ENCODE assay signal across 9 cellular contexts in genomic region chr6:120826253-120826652, GRCh38.
DNase-seq lines count a peak whose midpoint lies in the region; ATAC-seq, FAIRE-seq and TF ChIP-seq lines count a peak whose summit lies in the region.
"Had no signal": no experiment of that assay in that cellular context is flagged by ENCODE, and none has a peak within 500 bp of the region (broad histone marks: within the 10 kb centered on the region; RNA-seq: fewer than 3 reads in every experiment).

No MANE protein-coding gene starts in this region.

- peak; percentile 54 for TF ChIP-seq CTCF in MM.1S (IDR thresholded peaks at IDR 0.05; ENCODE audit: low read length)
- TF ChIP-seq CTCF in GM12878 (IDR thresholded peaks at IDR 0.05 in 2 of 3, conservative IDR thresholded peaks at IDR 0.05 in 1 of 3; ENCODE audit: control insufficient read depth in 2 of 3, extremely low read depth in 1 of 3, insufficient read depth in 1 of 3, low read depth in 3 of 3, low read length in 3 of 3) = peak; percentile 35 to 55 (median 46); a peak in 4 of 6 replicates
- peak; percentile 51 to 70 (median 60) for TF ChIP-seq CTCF in nephron (IDR thresholded peaks at IDR 0.05; ENCODE audit: unreplicated experiment in 3 of 3)

- H2AFZ ChIP-seq in MM.1S (ENCODE audit: low read length) = no peak overlapping the region
- no peak overlapping the region for H2AFZ ChIP-seq in GM12878 (ENCODE audit: control insufficient read depth, low read depth, low read length)

- H4K20me1 ChIP-seq in MM.1S (ENCODE audit: insufficient read depth, low read length) (no peaks in the 10 kb centered on the region), GM12878 (ENCODE audit: control insufficient read depth, insufficient read depth) (no peaks in the 10 kb centered on the region)

- FAIRE-seq in GM12878 (lab: Jason Lieb, UNC) = no peak

- no peak for TF ChIP-seq POLR2A in GM12878 (IDR thresholded peaks at IDR 0.05; ENCODE audit: low read depth, low read length)

- TF ChIP-seq EP300 in GM12878 (IDR thresholded peaks at IDR 0.05; ENCODE audit: borderline replicate concordance in 1 of 2, control insufficient read depth in 1 of 2, low read depth in 2 of 2, low read length in 2 of 2) = no peak

- POLR2A ChIA-PET in activated CD4-positive, alpha-beta T cell treated with anti-CD3 and anti-CD28 coated beads for 36 hours (lab: Charles Lee) = no interaction called here
- POLR2A ChIA-PET in GM12878 (lab: Charles Lee) = interaction anchor here (0.7 kb wide), 2 partner anchors 133 to 487 kb away, joined by 3 read pairs; no protein-coding TSS in a partner anchor

- no peak overlapping the region for H3K27ac Mint-ChIP-seq in activated CD4-positive, alpha-beta T cell treated with anti-CD3 and anti-CD28 coated beads for 36 hours
- peak overlapping the region in 1 of 3 experiments; percentile 43 for H3K27ac Mint-ChIP-seq in nephron

- H3K4me3 ChIP-seq in MM.1S (ENCODE audit: low read length) = no peak overlapping the region
- H3K4me3 ChIP-seq in GM12878 = no peak overlapping the region

- H3K9me3 Mint-ChIP-seq in activated CD4-positive, alpha-beta T cell treated with anti-CD3 and anti-CD28 coated beads for 36 hours (ENCODE audit: low read depth) = no peaks in the 10 kb centered on the region
- peaks cover 3% of the 10 kb centered on the region for H3K9me3 Mint-ChIP-seq in nephron

- peak; percentile 43 for TF ChIP-seq RAD21 in GM12878 (IDR thresholded peaks at IDR 0.05; ENCODE audit: insufficient read depth, low read depth, low read length)

- H3K9me3 ChIP-seq in MM.1S (replicated peaks; ENCODE audit: insufficient read depth, low read length) (no peaks in the 10 kb centered on the region), GM12878 (replicated peaks; ENCODE audit: control insufficient read depth, insufficient read depth, low read length) (no peaks in the 10 kb centered on the region)
- H3K9me3 ChIP-seq: neutrophil had no signal

- DNase-seq in activated CD4-positive, alpha-beta T cell treated with anti-CD3 and anti-CD28 coated beads for 36 hours = peak; percentile 36
- no peak for DNase-seq in activated CD4-positive, alpha-beta T cell treated with anti-CD3 and anti-CD28 coated beads, Interleukin-2, amount 50 U/mL, for 4 hours
- peak; percentile 12 for DNase-seq in MM.1S
- DNase-seq in GM12878 (ENCODE audit: low read depth, low spot score) = no peak
- no peak for DNase-seq in SKM-1 (lab: John Stamatoyannopoulos, UW; ENCODE audit: unreplicated experiment)
- DNase-seq in OCI-M2 (lab: John Stamatoyannopoulos, UW; ENCODE audit: unreplicated experiment) = no peak

- BruUV-seq in GM12878 (replicated peaks; lab: Mats Ljungman, UMichigan) = no TSS peak

- RAD21 ChIA-PET in GM12878 (lab: Charles Lee; ENCODE audit: unreplicated experiment) = no interaction called here

- H3K79me2 ChIP-seq in MM.1S (ENCODE audit: low read length) (no peaks in the 10 kb centered on the region), GM12878 (ENCODE audit: control insufficient read depth, insufficient read depth, low read length) (no peaks in the 10 kb centered on the region)

- SMC1A ChIA-PET in GM12878 (lab: Charles Lee; ENCODE audit: uncharacterized antibody, unreplicated experiment) = no interaction called here

- H3K4me2 ChIP-seq in MM.1S (ENCODE audit: low read depth, low read length) (no peak overlapping the region), GM12878 (ENCODE audit: control insufficient read depth, insufficient read depth) (no peak overlapping the region)

- H3K27me3 ChIP-seq in MM.1S (replicated peaks; ENCODE audit: insufficient read depth, low read length) (no peaks in the 10 kb centered on the region), GM12878 (replicated peaks in 1 of 2; ENCODE audit: control insufficient read depth in 2 of 2, insufficient read depth in 2 of 2, low read length in 1 of 2) (no peaks in the 10 kb centered on the region)
- H3K27me3 ChIP-seq: neutrophil had no signal

- no peaks in the 10 kb centered on the region for H3K36me3 ChIP-seq in MM.1S (replicated peaks; ENCODE audit: insufficient read depth, low read length)
- H3K36me3 ChIP-seq in GM12878 (ENCODE audit: control insufficient read depth in 2 of 2, insufficient read depth in 2 of 2, low read length in 1 of 2) = no peaks in the 10 kb centered on the region
- H3K36me3 ChIP-seq: neutrophil had no signal

- H3K4me1 ChIP-seq in MM.1S (ENCODE audit: low read length) (no peaks in the 10 kb centered on the region), GM12878 (ENCODE audit: control insufficient read depth, insufficient read depth, low read length) (no peaks in the 10 kb centered on the region)

- CTCF ChIA-PET in activated CD4-positive, alpha-beta T cell treated with anti-CD3 and anti-CD28 coated beads for 36 hours (lab: Charles Lee) = no interaction called here
- CTCF ChIA-PET in GM12878 (lab: Yijun Ruan, JAX) = interaction anchor here (0.6 kb wide), 2 partner anchors 847 to 1678 kb away, joined by 3 to 5 read pairs; no protein-coding TSS in a partner anchor

- intact Hi-C loops in activated CD4-positive, alpha-beta T cell treated with anti-CD3 and anti-CD28 coated beads for 36 hours (cut with DNase I, micrococcal nuclease) = loop anchor here in 1 of 2 experiments (2.0 kb wide), 1 partner anchor 1083 kb away; no protein-coding TSS in a partner anchor
- intact Hi-C loops in GM12878 (cut with micrococcal nuclease; ENCODE audit: unreplicated experiment) = no loop called here

- H3K27ac ChIP-seq in MM.1S (ENCODE audit: low read length) (no peak overlapping the region), GM12878 (ENCODE audit: control insufficient read depth, insufficient read depth) (no peak overlapping the region)
- H3K27ac ChIP-seq: neutrophil had no signal

- no peaks in the 10 kb centered on the region for H3F3A ChIP-seq in MM.1S (ENCODE audit: insufficient read depth, low read length)

- no peaks in the 10 kb centered on the region for H3K27me3 Mint-ChIP-seq in activated CD4-positive, alpha-beta T cell treated with anti-CD3 and anti-CD28 coated beads for 36 hours
- no peaks in the 10 kb centered on the region for H3K27me3 Mint-ChIP-seq in nephron (ENCODE audit: low read depth)

- no peaks in the 10 kb centered on the region for H3K9me2 ChIP-seq in MM.1S (replicated peaks; ENCODE audit: insufficient read depth, low read length)

- ATAC-seq in activated CD4-positive, alpha-beta T cell treated with anti-CD3 and anti-CD28 coated beads for 36 hours = no peak
- ATAC-seq in GM12878 (peak; percentile 34; the same call in 1 of the 3 replicates), HG03460 (IDR thresholded peaks at IDR 0.05; ENCODE audit: unreplicated experiment) (no peak)

- in situ Hi-C loops in GM12878 (cut with MboI) = no loop called here

- 8% methylated on average over 2 of the region's 2 CpGs for WGBS in GM12878 (ENCODE audit: insufficient coverage, insufficient replicate concordance, low lambda C conversion rate, missing lambda C conversion rate)

- H3K9ac ChIP-seq in MM.1S (ENCODE audit: low read length) (no peak overlapping the region), GM12878 (ENCODE audit: control insufficient read depth, insufficient read depth, low read length) (no peak overlapping the region)

- no peaks in the 10 kb centered on the region for H3K36me3 Mint-ChIP-seq in activated CD4-positive, alpha-beta T cell treated with anti-CD3 and anti-CD28 coated beads for 36 hours (ENCODE audit: low read depth)
- H3K36me3 Mint-ChIP-seq in nephron (ENCODE audit: low read depth) = no peaks in the 10 kb centered on the region

- H3K4me3 Mint-ChIP-seq in activated CD4-positive, alpha-beta T cell treated with anti-CD3 and anti-CD28 coated beads for 36 hours = no peak overlapping the region
- H3K4me3 Mint-ChIP-seq in nephron = no peak overlapping the region

- no peaks in the 10 kb centered on the region for H3K4me1 Mint-ChIP-seq in activated CD4-positive, alpha-beta T cell treated with anti-CD3 and anti-CD28 coated beads for 36 hours
- H3K4me1 Mint-ChIP-seq in nephron = peaks cover 11% of the 10 kb centered on the region

TF ChIP-seq in GM12878, 131 proteins besides CTCF, POLR2A, EP300 and RAD21:
- TF ChIP-seq POLR2AphosphoS2 (IDR thresholded peaks at IDR 0.05; ENCODE audit: low read depth, low read length) (no peak), SMC3 (IDR thresholded peaks at IDR 0.05; ENCODE audit: borderline replicate concordance, low read length) (peak; percentile 28; the same call in 1 of the 2 replicates), MTA2 (IDR thresholded peaks at IDR 0.05; ENCODE audit: low read depth) (no peak), ZBED1 (IDR thresholded peaks at IDR 0.05; ENCODE audit: borderline replicate concordance) (no peak)

Comparison
In these comparisons a context has a peak if more than half of its experiments do, and no peak if none do; other contexts are left out.
1. DNase-seq: peak in activated CD4-positive, alpha-beta T cell treated with anti-CD3 and anti-CD28 coated beads for 36 hours (single experiment) and MM.1S (single experiment); none in activated CD4-positive, alpha-beta T cell treated with anti-CD3 and anti-CD28 coated beads, Interleukin-2, amount 50 U/mL, for 4 hours (0 of 2), GM12878 (single experiment), SKM-1 (single experiment) and OCI-M2 (single experiment).
2. Peak in every context shown above with its lines, with median percentiles within 50 percentile points of each other: CTCF ChIP-seq.